In the genomic region with DNA sequence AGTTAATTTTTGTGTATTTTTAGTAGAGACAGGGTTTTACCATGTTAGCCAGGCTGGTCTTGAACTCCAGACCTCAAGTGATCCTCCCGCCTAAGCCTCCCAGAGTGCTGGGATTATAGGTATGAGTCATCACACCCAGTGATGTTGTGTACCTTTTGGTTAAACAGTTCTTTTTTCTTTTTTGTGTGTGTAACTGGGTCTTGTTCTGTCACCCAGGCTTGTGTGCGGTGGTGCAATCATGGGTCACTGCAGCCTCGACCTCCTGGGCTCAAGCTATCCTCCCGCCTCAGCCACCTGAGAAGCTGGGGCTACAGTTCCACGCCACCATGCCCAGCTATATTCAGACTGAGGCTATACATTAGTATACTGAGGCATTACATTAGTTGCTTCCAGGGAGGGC, we compare ENCODE assay signal across 2 cellular contexts.
TF ChIP-seq lines count a peak whose summit lies in the region.

No MANE protein-coding gene starts in this region.

TF ChIP-seq in A549, 52 proteins besides CTCF, POLR2A, EP300 and RAD21:
- no peak for TF ChIP-seq FOSL2 (IDR thresholded peaks at IDR 0.05)
- TF ChIP-seq FOSL2 (CRISPR knock-in tag; IDR thresholded peaks at IDR 0.05) = peak; percentile 60; the same call in 1 of the 2 replicates
- no peak for TF ChIP-seq ZFP36 (IDR thresholded peaks at IDR 0.05; ENCODE audit: borderline replicate concordance, partially characterized antibody)
- no peak for TF ChIP-seq CHD4 (IDR thresholded peaks at IDR 0.05; ENCODE audit: borderline replicate concordance)
- no peak for TF ChIP-seq HEYL (CRISPR knock-in tag; IDR thresholded peaks at IDR 0.05)
- no peak for TF ChIP-seq ZC3H11A (IDR thresholded peaks at IDR 0.05)

TF ChIP-seq in HEK293, 187 proteins besides CTCF, POLR2A, EP300 and RAD21:
- TF ChIP-seq GLIS1 (tag by site-specific recombination; IDR thresholded peaks at IDR 0.05) (peak; percentile 67), ZNF560 (tag by site-specific recombination; IDR thresholded peaks at IDR 0.05; ENCODE audit: borderline replicate concordance) (no peak), ZFP37 (tag by site-specific recombination; IDR thresholded peaks at IDR 0.05) (no peak), KLF17 (tag by site-specific recombination; IDR thresholded peaks at IDR 0.05) (0 out of 2 replicates have a peak, but pooled peaks have one; percentile 16), KLF8 (tag by site-specific recombination; IDR thresholded peaks at IDR 0.05) (0 out of 2 replicates have a peak, but pooled peaks have one; percentile 28), YY2 (tag by site-specific recombination; IDR thresholded peaks at IDR 0.05) (no peak), WT1 (tag by site-specific recombination; IDR thresholded peaks at IDR 0.05) (peak; percentile 70), ZNF777 (tag by site-specific recombination; IDR thresholded peaks at IDR 0.05; ENCODE audit: borderline replicate concordance) (no peak)
- TF ChIP-seq, protein P1, sequence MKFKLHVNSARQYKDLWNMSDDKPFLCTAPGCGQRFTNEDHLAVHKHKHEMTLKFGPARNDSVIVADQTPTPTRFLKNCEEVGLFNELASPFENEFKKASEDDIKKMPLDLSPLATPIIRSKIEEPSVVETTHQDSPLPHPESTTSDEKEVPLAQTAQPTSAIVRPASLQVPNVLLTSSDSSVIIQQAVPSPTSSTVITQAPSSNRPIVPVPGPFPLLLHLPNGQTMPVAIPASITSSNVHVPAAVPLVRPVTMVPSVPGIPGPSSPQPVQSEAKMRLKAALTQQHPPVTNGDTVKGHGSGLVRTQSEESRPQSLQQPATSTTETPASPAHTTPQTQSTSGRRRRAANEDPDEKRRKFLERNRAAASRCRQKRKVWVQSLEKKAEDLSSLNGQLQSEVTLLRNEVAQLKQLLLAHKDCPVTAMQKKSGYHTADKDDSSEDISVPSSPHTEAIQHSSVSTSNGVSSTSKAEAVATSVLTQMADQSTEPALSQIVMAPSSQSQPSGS (tag by site-specific recombination; IDR thresholded peaks at IDR 0.05; ENCODE audit: low read depth) = no peak
- TF ChIP-seq, protein P2, sequence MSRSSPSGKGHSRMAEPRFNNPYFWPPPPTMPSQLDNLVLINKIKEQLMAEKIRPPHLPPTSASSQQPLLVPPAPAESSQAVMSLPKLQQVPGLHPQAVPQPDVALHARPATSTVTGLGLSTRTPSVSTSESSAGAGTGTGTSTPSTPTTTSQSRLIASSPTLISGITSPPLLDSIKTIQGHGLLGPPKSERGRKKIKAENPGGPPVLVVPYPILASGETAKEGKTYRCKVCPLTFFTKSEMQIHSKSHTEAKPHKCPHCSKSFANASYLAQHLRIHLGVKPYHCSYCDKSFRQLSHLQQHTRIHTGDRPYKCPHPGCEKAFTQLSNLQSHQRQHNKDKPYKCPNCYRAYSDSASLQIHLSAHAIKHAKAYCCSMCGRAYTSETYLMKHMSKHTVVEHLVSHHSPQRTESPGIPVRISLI (tag by site-specific recombination; IDR thresholded peaks at IDR 0.05) = peak; percentile 39; the same call in 1 of the 2 replicates
